Comparison of ENCODE assay signal across 1 cellular context in the genomic region with DNA sequence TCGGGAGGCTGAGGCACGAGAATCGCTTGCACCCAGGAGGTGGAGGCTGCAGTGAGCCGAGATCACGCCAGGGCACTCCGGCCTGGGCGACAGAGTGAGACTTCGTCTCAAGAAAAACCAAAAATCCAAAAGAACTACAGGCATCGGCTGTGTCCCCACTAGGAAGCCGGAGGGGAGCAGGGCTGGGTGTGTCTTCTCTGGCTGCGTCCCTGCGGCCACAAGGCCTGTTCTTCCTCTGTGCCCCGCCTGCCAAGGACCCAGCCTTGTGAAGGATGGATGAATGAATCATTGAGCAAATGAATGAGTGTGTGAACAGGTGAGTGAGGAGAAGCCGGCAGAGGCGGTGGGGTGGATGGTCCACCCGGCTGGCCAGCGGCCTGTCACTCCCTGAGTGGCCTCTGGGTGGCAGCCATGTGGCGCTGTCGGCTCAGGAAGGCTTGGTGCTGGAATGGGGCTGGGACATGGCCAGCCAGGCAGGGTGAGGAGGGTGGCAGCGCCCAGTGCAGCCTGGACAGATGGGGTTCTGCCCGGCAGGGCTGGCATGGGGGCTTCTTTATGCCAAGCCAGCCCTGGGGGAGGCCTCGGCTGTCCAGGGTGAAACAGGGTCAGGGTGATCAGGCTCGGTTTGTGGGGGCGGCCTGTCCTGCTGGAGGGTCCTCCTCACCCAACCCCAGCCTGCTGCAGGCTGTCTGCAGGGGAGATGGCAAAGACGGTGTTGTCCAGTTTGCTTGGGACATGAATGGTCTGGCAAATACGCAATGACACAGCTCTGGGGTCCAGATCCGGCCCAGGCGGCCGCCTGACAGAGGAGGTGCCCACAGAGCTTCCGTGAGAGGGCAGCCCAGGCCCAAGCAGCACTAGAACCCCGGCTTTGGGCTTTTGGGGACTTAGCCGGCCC.
A peak's percentile ranks its signal among the peaks of the same experiment; 100 is the strongest.
TF ChIP-seq lines count a peak whose summit lies in the region.

No MANE protein-coding gene starts in this region.

TF ChIP-seq in K562, 482 proteins besides CTCF, POLR2A, EP300 and RAD21 (continued from another document and continues in another):
- TF ChIP-seq ZFX (CRISPR knock-in tag; IDR thresholded peaks at IDR 0.05): no peak
- no peak for TF ChIP-seq CREBBP (IDR thresholded peaks at IDR 0.05; ENCODE audit: low read depth, low read length)
- no peak for TF ChIP-seq TEAD4 (IDR thresholded peaks at IDR 0.05; ENCODE audit: low read length)
- TF ChIP-seq TEAD4 (CRISPR knock-in tag; IDR thresholded peaks at IDR 0.05; ENCODE audit: borderline replicate concordance): no peak
- no peak; the same call in 1 of the 2 replicates for TF ChIP-seq VEZF1 (CRISPR knock-in tag; IDR thresholded peaks at IDR 0.05)
- TF ChIP-seq YBX1 (IDR thresholded peaks at IDR 0.05): no peak
- no peak for TF ChIP-seq ELF4 (CRISPR knock-in tag; IDR thresholded peaks at IDR 0.05)
- peak; percentile 62; the same call in 1 of the 2 replicates for TF ChIP-seq XRCC5 (IDR thresholded peaks at IDR 0.05; ENCODE audit: low read depth, low read length)
- TF ChIP-seq ZNF77 (CRISPR knock-in tag; IDR thresholded peaks at IDR 0.05): no peak
- TF ChIP-seq RBM25 (IDR thresholded peaks at IDR 0.05; ENCODE audit: low read depth, low read length, severe bottlenecking): no peak
- no peak for TF ChIP-seq STAT5B (CRISPR knock-in tag; IDR thresholded peaks at IDR 0.05)
- no peak for TF ChIP-seq ZNF184 (CRISPR knock-in tag; IDR thresholded peaks at IDR 0.05)
- TF ChIP-seq ETV6 (IDR thresholded peaks at IDR 0.05; ENCODE audit: borderline replicate concordance in 1 of 2, low read depth in 2 of 2, low read length in 1 of 2): no peak
- TF ChIP-seq ETV6 (CRISPR knock-in tag; IDR thresholded peaks at IDR 0.05; ENCODE audit: borderline replicate concordance): no peak
- TF ChIP-seq ZC3H8 (IDR thresholded peaks at IDR 0.05): no peak
- no peak for TF ChIP-seq ZNF764 (CRISPR knock-in tag; IDR thresholded peaks at IDR 0.05; ENCODE audit: low read depth)
- TF ChIP-seq MXI1 (IDR thresholded peaks at IDR 0.05; ENCODE audit: low read depth, low read length): no peak
- TF ChIP-seq, protein P1, sequence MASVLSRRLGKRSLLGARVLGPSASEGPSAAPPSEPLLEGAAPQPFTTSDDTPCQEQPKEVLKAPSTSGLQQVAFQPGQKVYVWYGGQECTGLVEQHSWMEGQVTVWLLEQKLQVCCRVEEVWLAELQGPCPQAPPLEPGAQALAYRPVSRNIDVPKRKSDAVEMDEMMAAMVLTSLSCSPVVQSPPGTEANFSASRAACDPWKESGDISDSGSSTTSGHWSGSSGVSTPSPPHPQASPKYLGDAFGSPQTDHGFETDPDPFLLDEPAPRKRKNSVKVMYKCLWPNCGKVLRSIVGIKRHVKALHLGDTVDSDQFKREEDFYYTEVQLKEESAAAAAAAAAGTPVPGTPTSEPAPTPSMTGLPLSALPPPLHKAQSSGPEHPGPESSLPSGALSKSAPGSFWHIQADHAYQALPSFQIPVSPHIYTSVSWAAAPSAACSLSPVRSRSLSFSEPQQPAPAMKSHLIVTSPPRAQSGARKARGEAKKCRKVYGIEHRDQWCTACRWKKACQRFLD (CRISPR knock-in tag; IDR thresholded peaks at IDR 0.05): no peak
- TF ChIP-seq ZC3H4 (CRISPR knock-in tag; IDR thresholded peaks at IDR 0.05; ENCODE audit: borderline replicate concordance): no peak
- no peak for TF ChIP-seq POLR3G (IDR thresholded peaks at IDR 0.05; ENCODE audit: extremely low read depth, insufficient read length, insufficient replicate concordance)
- TF ChIP-seq ZNF444 (CRISPR knock-in tag; IDR thresholded peaks at IDR 0.05): no peak
- no peak for TF ChIP-seq KLF10 (CRISPR knock-in tag; IDR thresholded peaks at IDR 0.05)
- no peak for TF ChIP-seq RBM14 (IDR thresholded peaks at IDR 0.05; ENCODE audit: borderline replicate concordance, insufficient read depth, low read depth, low read length)
- TF ChIP-seq MEIS2 (IDR thresholded peaks at IDR 0.05; ENCODE audit: partially characterized antibody): no peak
- TF ChIP-seq TSC22D4 (tag; IDR thresholded peaks at IDR 0.05): no peak
- TF ChIP-seq ZBTB11 (CRISPR knock-in tag; IDR thresholded peaks at IDR 0.05): no peak
- TF ChIP-seq ZNF699 (CRISPR knock-in tag; IDR thresholded peaks at IDR 0.05; ENCODE audit: insufficient replicate concordance): no peak
- no peak for TF ChIP-seq NFE2L1 (tag; IDR thresholded peaks at IDR 0.05; ENCODE audit: borderline replicate concordance, low read depth)
- no peak for TF ChIP-seq MEF2D (tag; conservative IDR thresholded peaks at IDR 0.05; ENCODE audit: low read depth)
- no peak for TF ChIP-seq ZKSCAN3 (CRISPR knock-in tag; IDR thresholded peaks at IDR 0.05)
- TF ChIP-seq KDM2B (CRISPR knock-in tag; IDR thresholded peaks at IDR 0.05): no peak
- TF ChIP-seq MAFK (IDR thresholded peaks at IDR 0.05; ENCODE audit: low read length): 0 out of 2 replicates have a peak, but pooled peaks have one; percentile 9
- TF ChIP-seq DIDO1 (tag; IDR thresholded peaks at IDR 0.05; ENCODE audit: low read depth): no peak
- peak; percentile 46; the same call in 1 of the 2 replicates for TF ChIP-seq MYC (IDR thresholded peaks at IDR 0.05; ENCODE audit: low read depth, low read length)
- TF ChIP-seq MYC (CRISPR knock-in tag; IDR thresholded peaks at IDR 0.05; ENCODE audit: borderline replicate concordance, low read depth): no peak
- TF ChIP-seq MAFG (tag; conservative IDR thresholded peaks at IDR 0.05): no peak
- TF ChIP-seq SMAD3 (CRISPR knock-in tag; conservative IDR thresholded peaks at IDR 0.05): no peak
- no peak for TF ChIP-seq HDAC8 (tag; IDR thresholded peaks at IDR 0.05)
- no peak for TF ChIP-seq SNIP1 (IDR thresholded peaks at IDR 0.05; ENCODE audit: low read depth)
- TF ChIP-seq, protein P2, sequence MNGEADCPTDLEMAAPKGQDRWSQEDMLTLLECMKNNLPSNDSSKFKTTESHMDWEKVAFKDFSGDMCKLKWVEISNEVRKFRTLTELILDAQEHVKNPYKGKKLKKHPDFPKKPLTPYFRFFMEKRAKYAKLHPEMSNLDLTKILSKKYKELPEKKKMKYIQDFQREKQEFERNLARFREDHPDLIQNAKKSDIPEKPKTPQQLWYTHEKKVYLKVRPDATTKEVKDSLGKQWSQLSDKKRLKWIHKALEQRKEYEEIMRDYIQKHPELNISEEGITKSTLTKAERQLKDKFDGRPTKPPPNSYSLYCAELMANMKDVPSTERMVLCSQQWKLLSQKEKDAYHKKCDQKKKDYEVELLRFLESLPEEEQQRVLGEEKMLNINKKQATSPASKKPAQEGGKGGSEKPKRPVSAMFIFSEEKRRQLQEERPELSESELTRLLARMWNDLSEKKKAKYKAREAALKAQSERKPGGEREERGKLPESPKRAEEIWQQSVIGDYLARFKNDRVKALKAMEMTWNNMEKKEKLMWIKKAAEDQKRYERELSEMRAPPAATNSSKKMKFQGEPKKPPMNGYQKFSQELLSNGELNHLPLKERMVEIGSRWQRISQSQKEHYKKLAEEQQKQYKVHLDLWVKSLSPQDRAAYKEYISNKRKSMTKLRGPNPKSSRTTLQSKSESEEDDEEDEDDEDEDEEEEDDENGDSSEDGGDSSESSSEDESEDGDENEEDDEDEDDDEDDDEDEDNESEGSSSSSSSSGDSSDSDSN (IDR thresholded peaks at IDR 0.05; ENCODE audit: borderline replicate concordance in 1 of 2, low read depth in 2 of 2, low read length in 2 of 2): no peak
- TF ChIP-seq ZNF583 (CRISPR knock-in tag; IDR thresholded peaks at IDR 0.05): no peak
- no peak for TF ChIP-seq ZNF696 (CRISPR knock-in tag; conservative IDR thresholded peaks at IDR 0.05)
- no peak for TF ChIP-seq MNT (conservative IDR thresholded peaks at IDR 0.05)
- no peak for TF ChIP-seq KLF13 (tag; IDR thresholded peaks at IDR 0.05; ENCODE audit: borderline replicate concordance, low read depth)
- TF ChIP-seq, protein P3, sequence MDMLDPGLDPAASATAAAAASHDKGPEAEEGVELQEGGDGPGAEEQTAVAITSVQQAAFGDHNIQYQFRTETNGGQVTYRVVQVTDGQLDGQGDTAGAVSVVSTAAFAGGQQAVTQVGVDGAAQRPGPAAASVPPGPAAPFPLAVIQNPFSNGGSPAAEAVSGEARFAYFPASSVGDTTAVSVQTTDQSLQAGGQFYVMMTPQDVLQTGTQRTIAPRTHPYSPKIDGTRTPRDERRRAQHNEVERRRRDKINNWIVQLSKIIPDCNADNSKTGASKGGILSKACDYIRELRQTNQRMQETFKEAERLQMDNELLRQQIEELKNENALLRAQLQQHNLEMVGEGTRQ (CRISPR knock-in tag; IDR thresholded peaks at IDR 0.05): no peak
- no peak for TF ChIP-seq ATF2 (CRISPR knock-in tag; IDR thresholded peaks at IDR 0.05)
- no peak for TF ChIP-seq FIP1L1 (IDR thresholded peaks at IDR 0.05; ENCODE audit: low read depth, low read length, poor library complexity, severe bottlenecking)
- TF ChIP-seq ATF7 (IDR thresholded peaks at IDR 0.05): no peak
- TF ChIP-seq ZNF584 (CRISPR knock-in tag; IDR thresholded peaks at IDR 0.05; ENCODE audit: low read depth): no peak
- TF ChIP-seq NFIX (CRISPR knock-in tag; IDR thresholded peaks at IDR 0.05; ENCODE audit: low read depth): no peak
- TF ChIP-seq RHOXF2B (CRISPR knock-in tag; conservative IDR thresholded peaks at IDR 0.05): no peak
- no peak for TF ChIP-seq BRF1 (IDR thresholded peaks at IDR 0.05; ENCODE audit: borderline replicate concordance, extremely low read depth, insufficient read length)
- no peak for TF ChIP-seq CBX1 (IDR thresholded peaks at IDR 0.05; ENCODE audit: low read depth)
- peak; percentile 59; the same call in 1 of the 2 replicates for TF ChIP-seq ZNF263 (CRISPR knock-in tag; IDR thresholded peaks at IDR 0.05; ENCODE audit: borderline replicate concordance)
- TF ChIP-seq JUND (IDR thresholded peaks at IDR 0.05; ENCODE audit: borderline replicate concordance, low read depth, low read length): peak; percentile 54
- TF ChIP-seq JUND (tag; IDR thresholded peaks at IDR 0.05; ENCODE audit: borderline replicate concordance, low read depth, low read length): no peak
- no peak for TF ChIP-seq CHD2 (IDR thresholded peaks at IDR 0.05; ENCODE audit: low read depth, low read length)
- no peak for TF ChIP-seq ZBTB17 (CRISPR knock-in tag; IDR thresholded peaks at IDR 0.05)
- TF ChIP-seq NBN (IDR thresholded peaks at IDR 0.05; ENCODE audit: low read depth): no peak
- TF ChIP-seq KDM5B (IDR thresholded peaks at IDR 0.05; ENCODE audit: insufficient replicate concordance, low read depth, low read length): no peak
- no peak for TF ChIP-seq ZNF780A (CRISPR knock-in tag; IDR thresholded peaks at IDR 0.05)
- no peak for TF ChIP-seq ZNF143 (CRISPR knock-in tag; IDR thresholded peaks at IDR 0.05)
- TF ChIP-seq STAG1 (CRISPR knock-in tag; IDR thresholded peaks at IDR 0.05; ENCODE audit: borderline replicate concordance): peak; percentile 80; the same call in 1 of the 2 replicates
- TF ChIP-seq HNRNPL (IDR thresholded peaks at IDR 0.05; ENCODE audit: low read depth, low read length): peak; percentile 92
